ENCODE assay signal across 10 cellular contexts in genomic region chr5:143063175-143063970, GRCh38.
DNase-seq lines count a peak whose midpoint lies in the region; ATAC-seq and TF ChIP-seq lines count a peak whose summit lies in the region.
"Had no signal": no experiment of that assay in that cellular context is flagged by ENCODE, and none has a peak within 500 bp of the region (broad histone marks: within the 10 kb centered on the region; RNA-seq: fewer than 3 reads in every experiment).

No MANE protein-coding gene starts in this region.

- H3K4me3 ChIP-seq in AG10803 (ENCODE audit: low read length) (no peak overlapping the region), RWPE2 (ENCODE audit: severe bottlenecking) (no peak overlapping the region), heart right ventricle (peak overlapping the region in 1 of 10 donors; percentile 19), parathyroid adenoma (ENCODE audit: low read depth, low read length) (no peak overlapping the region)

- no peaks in the 10 kb centered on the region for H3K79me2 ChIP-seq in parathyroid adenoma

- H3K9me3 ChIP-seq in RWPE2 (ENCODE audit: severe bottlenecking) = no peaks in the 10 kb centered on the region
- no peaks in the 10 kb centered on the region for H3K9me3 ChIP-seq in heart right ventricle
- H3K9me3 ChIP-seq in parathyroid adenoma (ENCODE audit: control insufficient read depth, low read length) = no peaks in the 10 kb centered on the region

- intact Hi-C loops in heart right ventricle (cut with DNase I) = loop anchor here in 2 of 10 donors (5.0 to 10.0 kb wide), 4 partner anchors 56 to 139 kb away; no protein-coding TSS in a partner anchor

- no peak overlapping the region for H2AFZ ChIP-seq in parathyroid adenoma

- TF ChIP-seq CTCF in AG10803 (conservative IDR thresholded peaks at IDR 0.05; ENCODE audit: low read length) (no peak), RWPE2 (IDR thresholded peaks at IDR 0.05; ENCODE audit: poor library complexity, severe bottlenecking) (no peak), heart right ventricle (IDR thresholded peaks at IDR 0.05) (peak in 3 of 9 donors; percentile 5 to 26 (median 11)), parathyroid adenoma (IDR thresholded peaks at IDR 0.05) (no peak)

- peaks cover 57% of the 10 kb centered on the region for H3K4me1 ChIP-seq in RWPE2 (ENCODE audit: insufficient read depth, poor library complexity, severe bottlenecking)
- H3K4me1 ChIP-seq in heart right ventricle = peaks cover 9 to 84% (median 73%) of the 10 kb centered on the region in 9 donors
- peaks cover 7% of the 10 kb centered on the region for H3K4me1 ChIP-seq in parathyroid adenoma

- 30 to 39% methylated on average over 7 of the region's 7 CpGs for WGBS in heart right ventricle, 2 donors

- H3K27ac ChIP-seq in RWPE2 (ENCODE audit: poor library complexity, severe bottlenecking) (peak overlapping the region; percentile 97), heart right ventricle (peak overlapping the region; percentile 16 to 85 (median 76)), parathyroid adenoma (peak overlapping the region; percentile 49)

- peak; percentile 57 for DNase-seq in AG10803 (ENCODE audit: low read depth)
- no peak for DNase-seq in RWPE2 (ENCODE audit: low spot score)
- DNase-seq in heart right ventricle = peak; percentile 69 to 77
- DNase-seq in ecto neural progenitor cell (ENCODE audit: low spot score) = no peak
- DNase-seq: activated CD4-positive, alpha-beta T cell treated with anti-CD3 and anti-CD28 coated beads for 48 hours; CD4-positive, CD25-positive, alpha-beta regulatory T cell had no signal

- no peaks in the 10 kb centered on the region for H3K36me3 ChIP-seq in RWPE2 (ENCODE audit: low read depth)
- H3K36me3 ChIP-seq in heart right ventricle = peaks cover 0 to 28% (median 0%) of the 10 kb centered on the region in 9 donors
- H3K36me3 ChIP-seq in parathyroid adenoma (ENCODE audit: control insufficient read depth, insufficient read depth, low read length) = no peaks in the 10 kb centered on the region

- no peak overlapping the region for H3K4me2 ChIP-seq in parathyroid adenoma (ENCODE audit: low read length)

- H3K27me3 ChIP-seq in RWPE2 (ENCODE audit: insufficient read depth, poor library complexity, severe bottlenecking) = no peaks in the 10 kb centered on the region
- no peaks in the 10 kb centered on the region for H3K27me3 ChIP-seq in heart right ventricle
- H3K27me3 ChIP-seq in parathyroid adenoma (ENCODE audit: control insufficient read depth, insufficient read depth, low read length) = no peaks in the 10 kb centered on the region

- H3K9ac ChIP-seq in parathyroid adenoma = no peak overlapping the region

- ATAC-seq in RWPE2 (ENCODE audit: low read depth) (no peak), heart right ventricle (peak; percentile 52 to 90 (median 78)), GM18519 (IDR thresholded peaks at IDR 0.05; ENCODE audit: low FRiP score, unreplicated experiment) (no peak), HG03378 (IDR thresholded peaks at IDR 0.05; ENCODE audit: unreplicated experiment) (no peak), GM21360 (IDR thresholded peaks at IDR 0.05; ENCODE audit: unreplicated experiment) (no peak)

Comparison
In these comparisons a context has a peak if more than half of its experiments do, and no peak if none do; other contexts are left out.
1. DNase-seq: peak in AG10803 (single experiment) and heart right ventricle (2 of 2); none in RWPE2 (single experiment) and ecto neural progenitor cell (single experiment).
2. ATAC-seq: peak in heart right ventricle (8 of 8); none in RWPE2 (single experiment), GM18519 (single experiment), HG03378 (single experiment) and GM21360 (single experiment).
3. Peak in every context shown above with its lines, with median percentiles within 50 percentile points of each other: H3K27ac ChIP-seq.